Comparison of ENCODE assay signal across 15 cellular contexts in the genomic region with DNA sequence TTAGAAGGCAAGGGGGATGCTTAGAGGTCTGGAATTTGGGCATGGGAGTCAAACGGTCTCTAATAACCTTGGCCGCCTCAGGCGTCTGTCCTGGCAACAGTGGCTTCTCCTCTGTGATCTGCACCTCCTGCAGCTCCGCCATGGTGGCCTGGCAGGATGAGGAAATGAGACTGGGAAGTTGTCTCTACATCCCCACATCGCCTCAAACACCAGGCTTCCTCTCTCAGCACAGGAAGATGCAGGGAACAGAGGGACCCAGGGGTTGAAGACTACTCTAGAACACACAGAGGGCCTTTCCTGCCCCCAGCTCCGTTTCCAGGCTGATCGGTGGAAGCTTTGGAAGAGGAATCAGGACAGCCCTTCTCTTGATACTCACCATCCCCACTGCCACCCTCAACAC. TPM values are rescaled to one million over a fixed set of nuclear protein-coding genes. Genes with fewer than 3 reads are reported as not detected.
DNase-seq lines count a peak whose midpoint lies in the region; ATAC-seq and TF ChIP-seq lines count a peak whose summit lies in the region.
"Had no signal": no experiment of that assay in that cellular context is flagged by ENCODE, and none has a peak within 500 bp of the region (broad histone marks: within the 10 kb centered on the region; RNA-seq: fewer than 3 reads in every experiment).

No MANE protein-coding gene starts in this region.

- no peak overlapping the region for H3K27ac Mint-ChIP-seq in CD8-positive, alpha-beta T cell
- H3K27ac Mint-ChIP-seq: activated T-helper 1 cell treated with anti-CD3 and anti-CD28 coated beads, Interleukin-12 subunit alpha, Interleukin-12 subunit beta, Interleukin-2, Interleukin-4 antibody, amounts not matched to agents 30 ng/mL and 10 ng/mL and 1 ng/mL, durations not matched to agents 14 hours and 24 hours and 36 hours; stimulated activated memory B cell treated with anti-CD40 and anti-IgM and Interleukin-4, amounts not matched to agents 10 μg/mL and 1 μg/mL and 100 μg/mL, for 72 hours had no signal

- TF ChIP-seq CTCF in CD8-positive, alpha-beta T cell (IDR thresholded peaks at IDR 0.05) = no peak
- TF ChIP-seq CTCF in body of pancreas (IDR thresholded peaks at IDR 0.05) (no peak), right lobe of liver (IDR thresholded peaks at IDR 0.05) (no peak), smooth muscle cell (IDR thresholded peaks at IDR 0.05; ENCODE audit: borderline replicate concordance, insufficient read depth, poor library complexity, severe bottlenecking) (no peak)

- peaks cover 19% of the 10 kb centered on the region for H3K4me1 Mint-ChIP-seq in CD8-positive, alpha-beta T cell (ENCODE audit: low read depth)

- 57 to 65% methylated on average over 6 to 7 of the region's 7 CpGs for WGBS in body of pancreas, 2 donors
- no CpG with 5 or more reads among the region's 7 CpGs for WGBS in right lobe of liver (ENCODE audit: insufficient coverage, low coverage, low lambda C conversion rate, missing lambda C conversion rate)
- 78% methylated on average over 7 of the region's 7 CpGs for WGBS in smooth muscle cell (ENCODE audit: low lambda C conversion rate)

- intact Hi-C loops in CD8-positive, alpha-beta T cell (cut with DNase I, micrococcal nuclease) = no loop called here
- intact Hi-C loops in body of pancreas (cut with DNase I) (no loop called here), right lobe of liver (cut with DNase I) (no loop called here)

- no peaks in the 10 kb centered on the region for H3K27me3 ChIP-seq in CD8-positive, alpha-beta T cell (ENCODE audit: insufficient read depth, low read length)
- H3K27me3 ChIP-seq in body of pancreas (no peaks in the 10 kb centered on the region), right lobe of liver (no peaks in the 10 kb centered on the region), smooth muscle cell (ENCODE audit: low read depth) (no peaks in the 10 kb centered on the region)

- TF ChIP-seq POLR2A in body of pancreas (IDR thresholded peaks at IDR 0.05) (no peak), right lobe of liver (IDR thresholded peaks at IDR 0.05) (no peak)

- peak overlapping the region; percentile 92 for H3K4me3 Mint-ChIP-seq in CD8-positive, alpha-beta T cell
- H3K4me3 Mint-ChIP-seq: stimulated activated memory B cell treated with anti-CD40 and anti-IgM and Interleukin-4, amounts not matched to agents 10 μg/mL and 1 μg/mL and 100 μg/mL, for 72 hours had no signal

- CTCF ChIA-PET in CD8-positive, alpha-beta T cell (lab: Charles Lee) = interaction anchor here (1.0 to 16.7 kb wide), 6 partner anchors 9 to 82 kb away, joined by 3 to 336 read pairs (median 16); partner anchors contain the start of gene TMEM253

- H3K27me3 Mint-ChIP-seq in CD8-positive, alpha-beta T cell (ENCODE audit: low read depth) = no peaks in the 10 kb centered on the region

- no peak overlapping the region for H3K27ac ChIP-seq in CD8-positive, alpha-beta T cell (ENCODE audit: low read depth, low read length)
- H3K27ac ChIP-seq in body of pancreas (peak overlapping the region in 3 of 4 donors; percentile 72 to 77 (median 77)), right lobe of liver (peak overlapping the region; percentile 72 to 89 (median 79)), smooth muscle cell (ENCODE audit: low read depth) (no peak overlapping the region)
- H3K27ac ChIP-seq: foreskin keratinocyte had no signal

- POLR2A ChIA-PET in CD8-positive, alpha-beta T cell (lab: Charles Lee) = interaction anchor here (0.8 to 1.7 kb wide), 2 partner anchors 25 to 33 kb away, joined by 3 to 4 read pairs; no protein-coding TSS in a partner anchor

- no peak overlapping the region for H3K9ac ChIP-seq in smooth muscle cell (ENCODE audit: low read depth)

- H2AFZ ChIP-seq in smooth muscle cell (ENCODE audit: low read depth) = no peak overlapping the region

- peaks cover 22% of the 10 kb centered on the region for H3F3A ChIP-seq in smooth muscle cell (ENCODE audit: low read depth)

- no peaks in the 10 kb centered on the region for H3K79me2 ChIP-seq in smooth muscle cell (ENCODE audit: low read depth)

- no peaks in the 10 kb centered on the region for H4K20me1 ChIP-seq in smooth muscle cell (ENCODE audit: low read depth)

- H3K4me3 ChIP-seq in CD8-positive, alpha-beta T cell (ENCODE audit: low read depth, low read length) = no peak overlapping the region
- no peak overlapping the region for H3K4me3 ChIP-seq in body of pancreas
- H3K4me3 ChIP-seq in right lobe of liver = peak overlapping the region in 2 of 3 donors; percentile 98 to 100
- no peak overlapping the region for H3K4me3 ChIP-seq in smooth muscle cell

- peaks cover 36% of the 10 kb centered on the region for H3K36me3 Mint-ChIP-seq in CD8-positive, alpha-beta T cell
- H3K36me3 Mint-ChIP-seq: stimulated activated memory B cell treated with anti-CD40 and anti-IgM and Interleukin-4, amounts not matched to agents 10 μg/mL and 1 μg/mL and 100 μg/mL, for 72 hours had no signal

- H3K9me3 ChIP-seq in CD8-positive, alpha-beta T cell (ENCODE audit: low read length) = no peaks in the 10 kb centered on the region
- H3K9me3 ChIP-seq in body of pancreas (no peaks in the 10 kb centered on the region), right lobe of liver (no peaks in the 10 kb centered on the region), smooth muscle cell (replicated peaks; ENCODE audit: low read depth) (no peaks in the 10 kb centered on the region)

- peaks cover 13% of the 10 kb centered on the region for H3K4me1 ChIP-seq in CD8-positive, alpha-beta T cell (ENCODE audit: insufficient read depth, low read length)
- peaks cover 33% of the 10 kb centered on the region for H3K4me1 ChIP-seq in body of pancreas
- H3K4me1 ChIP-seq in right lobe of liver = peaks cover 0 to 8% (median 2%) of the 10 kb centered on the region in 4 donors
- peaks cover 10% of the 10 kb centered on the region for H3K4me1 ChIP-seq in smooth muscle cell (ENCODE audit: low read depth)
- H3K4me1 ChIP-seq: foreskin keratinocyte had no signal

- H3K4me2 ChIP-seq in smooth muscle cell = peak overlapping the region; percentile 93

- ATAC-seq in CD8-positive, alpha-beta T cell = no peak
- ATAC-seq in body of pancreas (no peak), right lobe of liver (peak in 3 of 4 donors; percentile 10 to 31 (median 29)), GM21515 (IDR thresholded peaks at IDR 0.05; ENCODE audit: unreplicated experiment) (no peak)
- ATAC-seq: foreskin keratinocyte; HCT116; stimulated activated memory B cell treated with anti-CD40 and anti-IgM and Interleukin-4, amounts not matched to agents 10 μg/mL and 1 μg/mL and 100 μg/mL, for 72 hours had no signal

- no peaks in the 10 kb centered on the region for H3K9me3 Mint-ChIP-seq in CD8-positive, alpha-beta T cell
- H3K9me3 Mint-ChIP-seq: activated T-helper 1 cell treated with anti-CD3 and anti-CD28 coated beads, Interleukin-12 subunit alpha, Interleukin-12 subunit beta, Interleukin-2, Interleukin-4 antibody, amounts not matched to agents 30 ng/mL and 10 ng/mL and 1 ng/mL, durations not matched to agents 14 hours and 24 hours and 36 hours; stimulated activated memory B cell treated with anti-CD40 and anti-IgM and Interleukin-4, amounts not matched to agents 10 μg/mL and 1 μg/mL and 100 μg/mL, for 72 hours had no signal

- no peak for DNase-seq in CD8-positive, alpha-beta T cell
- DNase-seq in body of pancreas (no peak), right lobe of liver (peak in 2 of 3 donors; percentile 43 to 58), smooth muscle cell (lab: John Stamatoyannopoulos, UW; ENCODE audit: unreplicated experiment) (no peak), mesenteric fat pad (ENCODE audit: low spot score) (no peak)
- no peak for DNase-seq in activated CD4-positive, alpha-beta T cell treated with anti-CD3 and anti-CD28 coated beads for 48 hours
- DNase-seq in effector CD8-positive, alpha-beta T cell (lab: John Stamatoyannopoulos, UW) = no peak
- DNase-seq: foreskin keratinocyte, RPMI8226 had no signal

- H3K36me3 ChIP-seq in CD8-positive, alpha-beta T cell (ENCODE audit: insufficient read depth, low read length) = no peaks in the 10 kb centered on the region
- H3K36me3 ChIP-seq in body of pancreas (replicated peaks in 1 of 2; ENCODE audit: insufficient read depth in 1 of 2, low read depth in 2 of 2) (peaks cover 5 to 11% of the 10 kb centered on the region in 2 donors), right lobe of liver (peaks cover 0 to 38% (median 23%) of the 10 kb centered on the region in 4 donors), smooth muscle cell (ENCODE audit: low read depth) (no peaks in the 10 kb centered on the region)

RNA-seq across cellular contexts. Expression of gene NDRG2, which starts 1.7 kb away (rescaled TPM):
- 10 to 100 TPM; 18.9 to 24.8 TPM for total RNA-seq in CD8-positive, alpha-beta T cell
- total RNA-seq in body of pancreas (100 to 1,000 TPM; 133 to 178 TPM), right lobe of liver (100 to 1,000 TPM in 5 of 6 experiments, 10 to 100 TPM in 1; 92.2 to 255 (median 192) TPM), smooth muscle cell (31.1 and 39.8 TPM in 2 replicates), mesenteric fat pad (120 TPM)
- polyA plus RNA-seq in smooth muscle cell = 40.4 and 48.4 TPM in 2 replicates

RNA-seq across cellular contexts. Expression of gene TPPP2, which starts 6.8 kb away (rescaled TPM):
- total RNA-seq in CD8-positive, alpha-beta T cell = not detected
- total RNA-seq in body of pancreas (1 to 10 TPM in 1 of 2 donors, not detected in 1; 1.3 TPM), right lobe of liver (1 to 10 TPM in 3 of 6 experiments, under 1 TPM in 3; 0.24 to 3.4 (median 1.6) TPM), smooth muscle cell (1.2 TPM in 1 of 2 replicates, not detected in the other), mesenteric fat pad (not detected)
- polyA plus RNA-seq in smooth muscle cell = 0.65 and 0.70 TPM in 2 replicates
- total RNA-seq: activated T-helper 1 cell treated with anti-CD3 and anti-CD28 coated beads, Interleukin-12 subunit alpha, Interleukin-12 subunit beta, Interleukin-2, Interleukin-4 antibody, amounts not matched to agents 30 ng/mL and 10 ng/mL and 1 ng/mL, durations not matched to agents 14 hours and 24 hours and 36 hours; cerebellum; foreskin keratinocyte; mononuclear cell had no signal
- polyA plus RNA-seq: foreskin keratinocyte had no signal

RNA-seq across cellular contexts. Expression of gene RNASE13, which starts 11.4 kb away (rescaled TPM):
- not detected for total RNA-seq in CD8-positive, alpha-beta T cell
- total RNA-seq in body of pancreas = not detected
- total RNA-seq in right lobe of liver = not detected
- total RNA-seq in smooth muscle cell = not detected in 2 replicates
- 0.25 TPM in 1 of 2 replicates, not detected in the other for polyA plus RNA-seq in smooth muscle cell
- total RNA-seq in mesenteric fat pad = not detected
- total RNA-seq: activated T-helper 1 cell treated with anti-CD3 and anti-CD28 coated beads, Interleukin-12 subunit alpha, Interleukin-12 subunit beta, Interleukin-2, Interleukin-4 antibody, amounts not matched to agents 30 ng/mL and 10 ng/mL and 1 ng/mL, durations not matched to agents 14 hours and 24 hours and 36 hours; cerebellum; foreskin keratinocyte; mononuclear cell had no signal
- polyA plus RNA-seq: foreskin keratinocyte had no signal

RNA-seq across cellular contexts. Expression of gene RNASE7, which starts 19.0 kb away (rescaled TPM):
- total RNA-seq in CD8-positive, alpha-beta T cell = not detected
- total RNA-seq in body of pancreas = 1 to 10 TPM in 1 of 2 donors, not detected in 1; 1.0 TPM
- total RNA-seq in right lobe of liver = under 1 TPM in 3 of 6 experiments, not detected in 3; 0.18 to 0.31 (median 0.22) TPM
- total RNA-seq in smooth muscle cell = 1.4 and 4.1 TPM in 2 replicates
- polyA plus RNA-seq in smooth muscle cell = 0.66 and 0.93 TPM in 2 replicates
- total RNA-seq in mesenteric fat pad = 0.39 TPM
- total RNA-seq: activated T-helper 1 cell treated with anti-CD3 and anti-CD28 coated beads, Interleukin-12 subunit alpha, Interleukin-12 subunit beta, Interleukin-2, Interleukin-4 antibody, amounts not matched to agents 30 ng/mL and 10 ng/mL and 1 ng/mL, durations not matched to agents 14 hours and 24 hours and 36 hours; cerebellum; mononuclear cell had no signal

RNA-seq across cellular contexts. Expression of gene SLC39A2, which starts 24.1 kb away (rescaled TPM):
- total RNA-seq in CD8-positive, alpha-beta T cell = under 1 TPM; 0.33 to 0.62 TPM
- total RNA-seq in body of pancreas (not detected), right lobe of liver (not detected), smooth muscle cell (9.1 and 10.1 TPM in 2 replicates), mesenteric fat pad (not detected)
- 14.3 and 18.7 TPM in 2 replicates for polyA plus RNA-seq in smooth muscle cell
- total RNA-seq: cerebellum, foreskin keratinocyte, mononuclear cell had no signal

Comparison
In these comparisons a context has a peak if more than half of its experiments do, and no peak if none do; other contexts are left out.
1. ATAC-seq: peak in right lobe of liver (3 of 4); none in CD8-positive, alpha-beta T cell (single experiment), body of pancreas (single experiment) and GM21515 (single experiment).
2. DNase-seq: peak in right lobe of liver (2 of 3); none in CD8-positive, alpha-beta T cell (0 of 7), body of pancreas (0 of 4), smooth muscle cell (single experiment), mesenteric fat pad (single experiment), activated CD4-positive, alpha-beta T cell treated with anti-CD3 and anti-CD28 coated beads for 48 hours (single experiment) and effector CD8-positive, alpha-beta T cell (single experiment).
3. H3K27ac ChIP-seq: peak in body of pancreas (3 of 4) and right lobe of liver (3 of 3); none in CD8-positive, alpha-beta T cell (single experiment) and smooth muscle cell (single experiment).
4. H3K4me3 ChIP-seq: peak in right lobe of liver (2 of 3); none in CD8-positive, alpha-beta T cell (single experiment), body of pancreas (0 of 2) and smooth muscle cell (single experiment).